In genomic region chr9:124020520-124021384, GRCh38 we compare ENCODE assay signal across 1 cellular context.
TF ChIP-seq lines count a peak whose summit lies in the region.

No MANE protein-coding gene starts in this region.

TF ChIP-seq in H1, 55 proteins besides CTCF, POLR2A, EP300 and RAD21:
- no peak for TF ChIP-seq BRCA1 (IDR thresholded peaks at IDR 0.05; ENCODE audit: low read depth, low read length)
- no peak for TF ChIP-seq BCL11A (IDR thresholded peaks at IDR 0.05; ENCODE audit: low read depth in 2 of 2, low read length in 2 of 2)
- peak in 1 of 2 experiments; percentile 85; a peak in 1 of 4 replicates for TF ChIP-seq HDAC2 (IDR thresholded peaks at IDR 0.05; ENCODE audit: borderline replicate concordance in 1 of 2, low read depth in 2 of 2, low read length in 2 of 2)
- TF ChIP-seq RNF2 (IDR thresholded peaks at IDR 0.05; ENCODE audit: borderline replicate concordance, low read depth, low read length, missing control alignments, poor library complexity, severe bottlenecking) = peak; percentile 24
- 0 out of 2 replicates have a peak, but pooled peaks have one; percentile 4 for TF ChIP-seq SP1 (IDR thresholded peaks at IDR 0.05; ENCODE audit: low read depth, low read length)
- no peak for TF ChIP-seq SRF (IDR thresholded peaks at IDR 0.05; ENCODE audit: low read depth, low read length)
- TF ChIP-seq TAF7 (optimal IDR thresholded peaks at IDR 0.05; ENCODE audit: borderline replicate concordance, low read depth, low read length) = no peak
- peak; percentile 47 for TF ChIP-seq SUZ12 (IDR thresholded peaks at IDR 0.05; ENCODE audit: low read length)
- TF ChIP-seq CEBPB (IDR thresholded peaks at IDR 0.05; ENCODE audit: low read depth, low read length) = no peak
- TF ChIP-seq CBX8 (IDR thresholded peaks at IDR 0.05; ENCODE audit: borderline replicate concordance, low read depth, low read length) = no peak; the same call in 1 of the 2 replicates
- peak; percentile 79 for TF ChIP-seq EZH2 (IDR thresholded peaks at IDR 0.05; ENCODE audit: low read depth, low read length, severe bottlenecking)
- TF ChIP-seq KDM1A (IDR thresholded peaks at IDR 0.05; ENCODE audit: borderline replicate concordance, low read length) = peak; percentile 93
- TF ChIP-seq TCF12 (IDR thresholded peaks at IDR 0.05; ENCODE audit: low read depth, low read length) = no peak
- peak; percentile 81 for TF ChIP-seq NRF1 (IDR thresholded peaks at IDR 0.05; ENCODE audit: low read depth, low read length)
- TF ChIP-seq YY1 (IDR thresholded peaks at IDR 0.05; ENCODE audit: low read depth, low read length) = no peak
TF ChIP-seq in H1: peak in this region for 7.
